ENCODE assay signal across 1 cellular context in the genomic region with DNA sequence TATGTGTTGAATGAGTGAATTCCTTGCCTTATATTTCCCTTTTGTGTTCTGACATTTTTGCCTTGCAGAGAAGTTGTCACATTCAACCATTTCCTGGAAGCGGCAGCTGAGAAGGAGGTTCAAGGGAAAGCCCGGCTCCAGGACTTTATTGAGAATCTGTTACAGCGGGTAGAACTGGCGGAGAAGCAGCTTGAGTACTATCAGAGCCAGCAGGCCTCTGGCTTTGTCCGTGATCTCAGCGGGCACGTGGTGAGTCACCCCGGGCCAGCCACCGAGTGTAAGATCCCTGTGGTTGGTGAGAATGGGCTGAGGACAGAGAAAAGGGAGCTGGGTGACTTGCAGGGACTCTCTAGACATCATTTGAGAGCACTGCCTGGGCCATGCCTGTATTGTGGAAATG.
TF ChIP-seq lines count a peak whose summit lies in the region.

No MANE protein-coding gene starts in this region.

TF ChIP-seq in WTC11, 78 proteins besides CTCF, POLR2A, EP300 and RAD21 (continued from another document):
- TF ChIP-seq, protein P1, sequence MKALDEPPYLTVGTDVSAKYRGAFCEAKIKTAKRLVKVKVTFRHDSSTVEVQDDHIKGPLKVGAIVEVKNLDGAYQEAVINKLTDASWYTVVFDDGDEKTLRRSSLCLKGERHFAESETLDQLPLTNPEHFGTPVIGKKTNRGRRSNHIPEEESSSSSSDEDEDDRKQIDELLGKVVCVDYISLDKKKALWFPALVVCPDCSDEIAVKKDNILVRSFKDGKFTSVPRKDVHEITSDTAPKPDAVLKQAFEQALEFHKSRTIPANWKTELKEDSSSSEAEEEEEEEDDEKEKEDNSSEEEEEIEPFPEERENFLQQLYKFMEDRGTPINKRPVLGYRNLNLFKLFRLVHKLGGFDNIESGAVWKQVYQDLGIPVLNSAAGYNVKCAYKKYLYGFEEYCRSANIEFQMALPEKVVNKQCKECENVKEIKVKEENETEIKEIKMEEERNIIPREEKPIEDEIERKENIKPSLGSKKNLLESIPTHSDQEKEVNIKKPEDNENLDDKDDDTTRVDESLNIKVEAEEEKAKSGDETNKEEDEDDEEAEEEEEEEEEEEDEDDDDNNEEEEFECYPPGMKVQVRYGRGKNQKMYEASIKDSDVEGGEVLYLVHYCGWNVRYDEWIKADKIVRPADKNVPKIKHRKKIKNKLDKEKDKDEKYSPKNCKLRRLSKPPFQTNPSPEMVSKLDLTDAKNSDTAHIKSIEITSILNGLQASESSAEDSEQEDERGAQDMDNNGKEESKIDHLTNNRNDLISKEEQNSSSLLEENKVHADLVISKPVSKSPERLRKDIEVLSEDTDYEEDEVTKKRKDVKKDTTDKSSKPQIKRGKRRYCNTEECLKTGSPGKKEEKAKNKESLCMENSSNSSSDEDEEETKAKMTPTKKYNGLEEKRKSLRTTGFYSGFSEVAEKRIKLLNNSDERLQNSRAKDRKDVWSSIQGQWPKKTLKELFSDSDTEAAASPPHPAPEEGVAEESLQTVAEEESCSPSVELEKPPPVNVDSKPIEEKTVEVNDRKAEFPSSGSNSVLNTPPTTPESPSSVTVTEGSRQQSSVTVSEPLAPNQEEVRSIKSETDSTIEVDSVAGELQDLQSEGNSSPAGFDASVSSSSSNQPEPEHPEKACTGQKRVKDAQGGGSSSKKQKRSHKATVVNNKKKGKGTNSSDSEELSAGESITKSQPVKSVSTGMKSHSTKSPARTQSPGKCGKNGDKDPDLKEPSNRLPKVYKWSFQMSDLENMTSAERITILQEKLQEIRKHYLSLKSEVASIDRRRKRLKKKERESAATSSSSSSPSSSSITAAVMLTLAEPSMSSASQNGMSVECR (CRISPR knock-in tag; IDR thresholded peaks at IDR 0.05; ENCODE audit: borderline replicate concordance) = no peak
- TF ChIP-seq, protein P2, sequence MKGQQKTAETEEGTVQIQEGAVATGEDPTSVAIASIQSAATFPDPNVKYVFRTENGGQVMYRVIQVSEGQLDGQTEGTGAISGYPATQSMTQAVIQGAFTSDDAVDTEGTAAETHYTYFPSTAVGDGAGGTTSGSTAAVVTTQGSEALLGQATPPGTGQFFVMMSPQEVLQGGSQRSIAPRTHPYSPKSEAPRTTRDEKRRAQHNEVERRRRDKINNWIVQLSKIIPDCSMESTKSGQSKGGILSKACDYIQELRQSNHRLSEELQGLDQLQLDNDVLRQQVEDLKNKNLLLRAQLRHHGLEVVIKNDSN (CRISPR knock-in tag; IDR thresholded peaks at IDR 0.05) = no peak
- TF ChIP-seq TEAD4 (CRISPR knock-in tag; IDR thresholded peaks at IDR 0.05) = no peak
- TF ChIP-seq FOXP1 (CRISPR knock-in tag; IDR thresholded peaks at IDR 0.05; ENCODE audit: borderline replicate concordance) = no peak
TF ChIP-seq in WTC11: peak in this region for 1.
